In the genomic region with DNA sequence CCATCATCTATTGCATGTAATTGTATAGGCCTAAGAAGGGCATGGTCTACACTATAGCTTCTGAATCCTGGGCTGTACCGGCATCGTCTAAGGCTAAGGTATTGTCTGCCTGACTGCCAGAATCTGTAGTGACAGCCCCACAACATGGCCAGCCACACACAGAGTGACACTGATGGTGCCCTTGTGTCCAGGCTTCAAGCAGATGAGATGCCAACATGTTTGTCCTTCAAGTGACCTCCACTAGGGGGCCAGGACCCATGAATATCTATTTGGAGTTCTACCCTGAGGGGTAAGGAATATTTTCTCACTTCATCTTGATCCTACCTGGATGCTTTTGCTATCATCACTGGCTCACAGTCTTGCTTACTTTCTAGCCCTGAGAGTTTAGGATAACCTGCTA, we compare ENCODE assay signal across 14 cellular contexts. TPM values are rescaled to one million over a fixed set of nuclear protein-coding genes. Genes with fewer than 3 reads are reported as not detected.
DNase-seq lines count a peak whose midpoint lies in the region; ATAC-seq and TF ChIP-seq lines count a peak whose summit lies in the region.
"Had no signal": no experiment of that assay in that cellular context is flagged by ENCODE, and none has a peak within 500 bp of the region (broad histone marks: within the 10 kb centered on the region; RNA-seq: fewer than 3 reads in every experiment).

No MANE protein-coding gene starts in this region.

- ATAC-seq in HG02678 (IDR thresholded peaks at IDR 0.05; ENCODE audit: unreplicated experiment) = no peak
- ATAC-seq: stimulated activated effector memory CD8-positive, alpha-beta T cell treated with anti-CD3 and anti-CD28 coated beads, Interleukin-12 subunit alpha, Interleukin-12 subunit beta, amount 100 ng/mL, for 72 hours had no signal

- no peak for TF ChIP-seq POLR2A in ovary (IDR thresholded peaks at IDR 0.05)

- H3F3A ChIP-seq in OCI-LY1 (ENCODE audit: insufficient read depth, low read length) = no peaks in the 10 kb centered on the region

- H3K27ac ChIP-seq in OCI-LY1 (ENCODE audit: low read depth, low read length, poor library complexity, severe bottlenecking) (no peak overlapping the region), ovary (no peak overlapping the region)

- no peak overlapping the region for H2AFZ ChIP-seq in OCI-LY1 (ENCODE audit: low read length)

- no peaks in the 10 kb centered on the region for H3K9me2 ChIP-seq in OCI-LY1 (ENCODE audit: low read depth, low read length)

- DNase-seq in stimulated activated CD4-positive, alpha-beta T cell treated with anti-CD3 and anti-CD28 coated beads, Interleukin-2, amount 100 ng/mL, for 24 hours = peak; percentile 18
- DNase-seq in stimulated activated CD4-positive, alpha-beta T cell treated with anti-CD3 and anti-CD28 coated beads, Interleukin-4, amount 100 ng/mL, for 4 hours = no peak
- DNase-seq in fibroblast of mammary gland (ENCODE audit: low read depth) = no peak
- no peak for DNase-seq in ovary
- DNase-seq in GM20000 (ENCODE audit: low spot score) = no peak
- no peak for DNase-seq in T-helper 2 cell treated with Interferon-gamma antibody and Interleukin-4, amounts not matched to agents 5 μg/mL and 100 μg/mL, for 36 hours (ENCODE audit: low spot score)
- DNase-seq: activated CD4-positive, alpha-beta T cell treated with anti-CD3 and anti-CD28 coated beads, Interleukin-2, amount 10 ng/mL, durations not matched to agents 24 days and 14 days; DMS79 treated with DMSO at 0.1 percent for 48 hours had no signal

- H3K27me3 ChIP-seq in OCI-LY1 (ENCODE audit: insufficient read depth, low read length) (no peaks in the 10 kb centered on the region), ovary (no peaks in the 10 kb centered on the region)

- H3K4me3 ChIP-seq in OCI-LY1 (ENCODE audit: low read depth, low read length, poor library complexity, severe bottlenecking) (no peak overlapping the region), fibroblast of mammary gland (ENCODE audit: control insufficient read depth, low read depth, low read length) (no peak overlapping the region), ovary (no peak overlapping the region)

- no peaks in the 10 kb centered on the region for H4K20me1 ChIP-seq in OCI-LY1 (ENCODE audit: insufficient read depth, low read length)

- no peaks in the 10 kb centered on the region for H3K4me1 ChIP-seq in OCI-LY1 (ENCODE audit: insufficient read depth, low read length, severe bottlenecking)
- H3K4me1 ChIP-seq in ovary (ENCODE audit: insufficient read depth) = no peaks in the 10 kb centered on the region

- no peaks in the 10 kb centered on the region for H3K9me3 ChIP-seq in OCI-LY1 (ENCODE audit: low read length)
- no peaks in the 10 kb centered on the region for H3K9me3 ChIP-seq in ovary

- TF ChIP-seq CTCF in OCI-LY1 (IDR thresholded peaks at IDR 0.05; ENCODE audit: low read length) (peak; percentile 62), fibroblast of mammary gland (conservative IDR thresholded peaks at IDR 0.05; ENCODE audit: control insufficient read depth, insufficient read depth, low read depth, low read length) (peak; percentile 32), ovary (IDR thresholded peaks at IDR 0.05) (no peak), GM20000 (IDR thresholded peaks at IDR 0.05; ENCODE audit: extremely low read depth, missing control alignments) (no peak)

- intact Hi-C loops in ovary (cut with DNase I) = no loop called here

- H3K36me3 ChIP-seq in OCI-LY1 (ENCODE audit: insufficient read depth, low read length) (no peaks in the 10 kb centered on the region), ovary (no peaks in the 10 kb centered on the region)

- no peak overlapping the region for H3K9ac ChIP-seq in OCI-LY1 (ENCODE audit: low read length)

- no peak overlapping the region for H3K27ac Mint-ChIP-seq in T-helper 2 cell treated with Interferon-gamma antibody and Interleukin-4, amounts not matched to agents 5 μg/mL and 100 μg/mL, for 36 hours
- H3K27ac Mint-ChIP-seq: activated CD4-positive, alpha-beta T cell treated with anti-CD3 and anti-CD28 coated beads, Interleukin-2, amount 10 ng/mL, durations not matched to agents 24 days and 14 days; brain; stimulated activated effector memory CD8-positive, alpha-beta T cell treated with anti-CD3 and anti-CD28 coated beads, Interleukin-12 subunit alpha, Interleukin-12 subunit beta, amount 100 ng/mL, for 72 hours had no signal

- no peaks in the 10 kb centered on the region for H3K79me2 ChIP-seq in OCI-LY1 (ENCODE audit: insufficient read depth, low read length)

- peaks cover 9% of the 10 kb centered on the region for H3K36me3 Mint-ChIP-seq in T-helper 2 cell treated with Interferon-gamma antibody and Interleukin-4, amounts not matched to agents 5 μg/mL and 100 μg/mL, for 36 hours (ENCODE audit: low read depth)
- H3K36me3 Mint-ChIP-seq: stimulated activated effector memory CD8-positive, alpha-beta T cell treated with anti-CD3 and anti-CD28 coated beads, Interleukin-12 subunit alpha, Interleukin-12 subunit beta, amount 100 ng/mL, for 72 hours had no signal

- H3K4me2 ChIP-seq in OCI-LY1 (ENCODE audit: low read length) = no peak overlapping the region

- TF ChIP-seq EP300 in ovary (IDR thresholded peaks at IDR 0.05) = no peak

- WGBS in ovary, 3 donors = 87 to 100% (median 88%) methylated on average over 2 of the region's 2 CpGs

- H3K9me3 Mint-ChIP-seq in T-helper 2 cell treated with Interferon-gamma antibody and Interleukin-4, amounts not matched to agents 5 μg/mL and 100 μg/mL, for 36 hours = no peaks in the 10 kb centered on the region
- H3K9me3 Mint-ChIP-seq: activated CD4-positive, alpha-beta T cell treated with anti-CD3 and anti-CD28 coated beads, Interleukin-2, amount 10 ng/mL, durations not matched to agents 24 days and 14 days; brain; stimulated activated effector memory CD8-positive, alpha-beta T cell treated with anti-CD3 and anti-CD28 coated beads, Interleukin-12 subunit alpha, Interleukin-12 subunit beta, amount 100 ng/mL, for 72 hours had no signal

- no peaks in the 10 kb centered on the region for H3K4me1 Mint-ChIP-seq in T-helper 2 cell treated with Interferon-gamma antibody and Interleukin-4, amounts not matched to agents 5 μg/mL and 100 μg/mL, for 36 hours (ENCODE audit: low read depth)
- H3K4me1 Mint-ChIP-seq: stimulated activated effector memory CD8-positive, alpha-beta T cell treated with anti-CD3 and anti-CD28 coated beads, Interleukin-12 subunit alpha, Interleukin-12 subunit beta, amount 100 ng/mL, for 72 hours had no signal

- no peaks in the 10 kb centered on the region for H3K27me3 Mint-ChIP-seq in T-helper 2 cell treated with Interferon-gamma antibody and Interleukin-4, amounts not matched to agents 5 μg/mL and 100 μg/mL, for 36 hours (ENCODE audit: low read depth)
- H3K27me3 Mint-ChIP-seq: activated CD4-positive, alpha-beta T cell treated with anti-CD3 and anti-CD28 coated beads, Interleukin-2, amount 10 ng/mL, durations not matched to agents 24 days and 14 days; brain had no signal

- H3K4me3 Mint-ChIP-seq in T-helper 2 cell treated with Interferon-gamma antibody and Interleukin-4, amounts not matched to agents 5 μg/mL and 100 μg/mL, for 36 hours = no peak overlapping the region
- H3K4me3 Mint-ChIP-seq: activated CD4-positive, alpha-beta T cell treated with anti-CD3 and anti-CD28 coated beads, Interleukin-2, amount 10 ng/mL, durations not matched to agents 24 days and 14 days; brain; stimulated activated effector memory CD8-positive, alpha-beta T cell treated with anti-CD3 and anti-CD28 coated beads, Interleukin-12 subunit alpha, Interleukin-12 subunit beta, amount 100 ng/mL, for 72 hours had no signal

RNA-seq across cellular contexts. Expression of gene CYP3A7, which starts 1.5 kb away (rescaled TPM):
- total RNA-seq in ovary = under 1 TPM in 4 of 7 donors, not detected in 3; 0.20 to 0.36 (median 0.31) TPM
- polyA plus RNA-seq in ovary = under 1 TPM; 0.04 to 0.30 TPM
- total RNA-seq: activated CD4-positive, alpha-beta T cell treated with anti-CD3 and anti-CD28 coated beads, Interleukin-2, amount 10 ng/mL, durations not matched to agents 24 days and 14 days; NCI-H460; pulmonary artery endothelial cell had no signal

RNA-seq across cellular contexts. Expression of gene CYP3A4, which starts 50.5 kb away (rescaled TPM):
- 1 to 10 TPM in 2 of 7 donors, under 1 TPM in 4, not detected in 1; 0.15 to 3.7 (median 0.49) TPM for total RNA-seq in ovary
- polyA plus RNA-seq in ovary = under 1 TPM; 0.05 to 0.25 TPM
- total RNA-seq: activated CD4-positive, alpha-beta T cell treated with anti-CD3 and anti-CD28 coated beads, Interleukin-2, amount 10 ng/mL, durations not matched to agents 24 days and 14 days; NCI-H460; pulmonary artery endothelial cell had no signal

RNA-seq across cellular contexts. Expression of gene CYP3A5, which starts 53.7 kb away (rescaled TPM):
- total RNA-seq in ovary = 10 to 100 TPM in 1 of 7 donors, 1 to 10 TPM in 3, under 1 TPM in 3; 0.20 to 34.5 (median 1.9) TPM
- polyA plus RNA-seq in ovary = 1 to 10 TPM in 1 of 2 donors, under 1 TPM in 1; 0.45 to 1.3 TPM
- total RNA-seq: activated CD4-positive, alpha-beta T cell treated with anti-CD3 and anti-CD28 coated beads, Interleukin-2, amount 10 ng/mL, durations not matched to agents 24 days and 14 days; pulmonary artery endothelial cell had no signal

Comparison
In these comparisons a context has a peak if more than half of its experiments do, and no peak if none do; other contexts are left out.
1. DNase-seq: peak in stimulated activated CD4-positive, alpha-beta T cell treated with anti-CD3 and anti-CD28 coated beads, Interleukin-2, amount 100 ng/mL, for 24 hours (2 of 2); none in stimulated activated CD4-positive, alpha-beta T cell treated with anti-CD3 and anti-CD28 coated beads, Interleukin-4, amount 100 ng/mL, for 4 hours (0 of 2), fibroblast of mammary gland (single experiment), ovary (0 of 5), GM20000 (single experiment) and T-helper 2 cell treated with Interferon-gamma antibody and Interleukin-4, amounts not matched to agents 5 μg/mL and 100 μg/mL, for 36 hours (single experiment).
2. CTCF ChIP-seq: peak in OCI-LY1 (single experiment) and fibroblast of mammary gland (single experiment); none in ovary (0 of 3) and GM20000 (single experiment).